16 cellular contexts compared by ENCODE assay signal in the genomic region with DNA sequence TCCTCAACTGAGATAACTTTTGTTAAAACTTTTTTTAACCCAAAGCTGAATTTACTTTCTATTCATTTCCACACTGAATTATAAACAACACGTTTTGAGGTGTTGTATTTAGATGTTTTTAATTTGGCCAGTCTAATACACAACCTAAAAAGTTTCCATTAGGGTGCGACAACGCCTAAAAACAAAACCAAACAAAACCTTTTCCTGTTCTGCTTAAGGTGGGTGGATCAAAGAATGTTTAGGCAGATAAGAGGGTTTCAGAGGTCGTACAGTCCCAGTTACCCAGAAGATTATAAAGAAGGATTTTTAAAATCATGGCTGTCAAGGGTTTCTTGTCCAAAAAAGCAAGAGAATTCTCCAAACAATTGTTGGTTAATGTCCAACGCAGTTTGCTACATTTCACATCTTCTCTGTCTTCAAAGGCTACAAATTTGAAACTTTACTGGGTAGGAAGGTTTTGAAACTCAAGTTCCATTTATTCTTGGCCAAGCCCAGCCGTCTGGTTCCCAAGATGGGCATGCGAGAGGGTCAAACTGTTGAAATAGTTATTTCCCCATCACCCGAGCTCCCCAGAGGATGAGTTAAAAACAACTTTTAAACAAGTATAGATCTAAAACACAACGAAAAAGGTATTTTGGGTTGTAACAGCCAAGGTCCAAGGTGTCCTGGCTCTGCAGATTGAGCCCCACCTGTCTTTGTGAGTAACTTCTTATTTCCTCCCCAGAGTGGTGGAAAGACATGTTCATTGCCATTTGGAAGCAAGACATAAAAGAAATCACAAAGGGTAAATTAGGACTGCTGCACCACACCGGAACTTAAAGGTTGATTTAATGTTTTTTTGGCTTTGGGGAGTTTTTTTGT.
A peak's percentile ranks its signal among the peaks of the same experiment; 100 is the strongest.
DNase-seq lines count a peak whose midpoint lies in the region; ATAC-seq and TF ChIP-seq lines count a peak whose summit lies in the region.
"Had no signal": no experiment of that assay in that cellular context is flagged by ENCODE, and none has a peak within 500 bp of the region (broad histone marks: within the 10 kb centered on the region; RNA-seq: fewer than 3 reads in every experiment).

No MANE protein-coding gene starts in this region.

- TF ChIP-seq CTCF in OCI-LY1 (IDR thresholded peaks at IDR 0.05; ENCODE audit: low read length) (no peak), endodermal cell (conservative IDR thresholded peaks at IDR 0.05) (no peak)

- no peaks in the 10 kb centered on the region for H3K79me2 ChIP-seq in OCI-LY1 (ENCODE audit: insufficient read depth, low read length)

- peak overlapping the region; percentile 28 for H3K4me2 ChIP-seq in OCI-LY1 (ENCODE audit: low read length)
- H3K4me2 ChIP-seq: A549 had no signal

- ATAC-seq in activated CD4-positive, alpha-beta T cell treated with anti-CD3 and anti-CD28 coated beads for 36 hours, result peak; percentile 30
- ATAC-seq in GM19324 (IDR thresholded peaks at IDR 0.05; ENCODE audit: low FRiP score, unreplicated experiment) (peak; percentile 61), HG02798 (IDR thresholded peaks at IDR 0.05; ENCODE audit: poor library complexity, unreplicated experiment) (no peak)
- ATAC-seq: A549, gastroesophageal sphincter, sciatic nerve had no signal

- peaks cover 92% of the 10 kb centered on the region for H3K4me1 ChIP-seq in OCI-LY1 (ENCODE audit: insufficient read depth, low read length, severe bottlenecking)
- no peaks in the 10 kb centered on the region for H3K4me1 ChIP-seq in endodermal cell (ENCODE audit: control insufficient read depth, insufficient read depth, low read length)
- H3K4me1 ChIP-seq: A549 had no signal

- CTCF ChIA-PET in activated CD4-positive, alpha-beta T cell treated with anti-CD3 and anti-CD28 coated beads for 36 hours (lab: Charles Lee), result interaction anchor here (0.6 kb wide), 1 partner anchor 168 kb away, joined by 3 read pairs; no protein-coding TSS in a partner anchor

- H3K36me3 ChIP-seq in OCI-LY1 (ENCODE audit: insufficient read depth, low read length), result no peaks in the 10 kb centered on the region
- no peaks in the 10 kb centered on the region for H3K36me3 ChIP-seq in endodermal cell (ENCODE audit: control insufficient read depth, insufficient read depth, low read length)
- H3K36me3 ChIP-seq: gastroesophageal sphincter, upper lobe of left lung had no signal

- WGBS in endodermal cell (ENCODE audit: insufficient coverage in 1 of 2, insufficient read length in 1 of 2), 2 experiments, result 86 to 91% methylated on average over 4 to 9 of the region's 10 CpGs

- H4K20me1 ChIP-seq in OCI-LY1 (ENCODE audit: insufficient read depth, low read length), result no peaks in the 10 kb centered on the region

- peak overlapping the region; percentile 11; the same call in 1 of the 2 replicates for H2AFZ ChIP-seq in OCI-LY1 (ENCODE audit: low read length)

- peak overlapping the region; percentile 20 for H3K4me3 Mint-ChIP-seq in activated CD4-positive, alpha-beta T cell treated with anti-CD3 and anti-CD28 coated beads for 36 hours
- H3K4me3 Mint-ChIP-seq in endodermal cell, result no peak overlapping the region

- POLR2A ChIA-PET in activated CD4-positive, alpha-beta T cell treated with anti-CD3 and anti-CD28 coated beads for 36 hours (lab: Charles Lee), result no interaction called here

- H3K4me3 ChIP-seq in OCI-LY1 (ENCODE audit: low read depth, low read length, poor library complexity, severe bottlenecking) (peak overlapping the region; percentile 15), endodermal cell (ENCODE audit: low read length) (no peak overlapping the region)
- H3K4me3 ChIP-seq: A549, gastroesophageal sphincter, upper lobe of left lung had no signal

- H3F3A ChIP-seq in OCI-LY1 (ENCODE audit: insufficient read depth, low read length), result no peaks in the 10 kb centered on the region

- H3K36me3 Mint-ChIP-seq in activated CD4-positive, alpha-beta T cell treated with anti-CD3 and anti-CD28 coated beads for 36 hours (ENCODE audit: low read depth), result peaks cover 1% of the 10 kb centered on the region
- H3K36me3 Mint-ChIP-seq in endodermal cell (ENCODE audit: low read depth), result no peaks in the 10 kb centered on the region

- DNase-seq in activated CD4-positive, alpha-beta T cell treated with anti-CD3 and anti-CD28 coated beads for 36 hours, result no peak
- DNase-seq in activated CD4-positive, alpha-beta T cell treated with anti-CD3 and anti-CD28 coated beads for 48 hours, result no peak
- DNase-seq in endodermal cell, result no peak
- no peak for DNase-seq in stimulated activated naive CD4-positive, alpha-beta T cell treated with Interleukin-2 at 50 U/mL for 16 hours (lab: John Stamatoyannopoulos, UW)
- no peak for DNase-seq in kidney tubule cell (ENCODE audit: low spot score)
- DNase-seq: DMS53; effector CD8-positive, alpha-beta T cell; NCI-H1436; NCI-H82; upper lobe of left lung had no signal

- intact Hi-C loops in activated CD4-positive, alpha-beta T cell treated with anti-CD3 and anti-CD28 coated beads for 36 hours (cut with DNase I, micrococcal nuclease), result loop anchor here in 1 of 2 experiments (2.0 to 5.0 kb wide), 2 partner anchors 22 to 120 kb away; no protein-coding TSS in a partner anchor

- no peaks in the 10 kb centered on the region for H3K9me2 ChIP-seq in OCI-LY1 (ENCODE audit: low read depth, low read length)

- H3K9ac ChIP-seq in OCI-LY1 (ENCODE audit: low read length), result peak overlapping the region; percentile 34; the same call in 1 of the 2 replicates
- no peak overlapping the region for H3K9ac ChIP-seq in endodermal cell (ENCODE audit: extremely low read depth, low read length, poor library complexity, severe bottlenecking)

- H3K4me1 Mint-ChIP-seq in activated CD4-positive, alpha-beta T cell treated with anti-CD3 and anti-CD28 coated beads for 36 hours, result peaks cover 82% of the 10 kb centered on the region
- peaks cover 16% of the 10 kb centered on the region for H3K4me1 Mint-ChIP-seq in endodermal cell

- peak overlapping the region; percentile 80 for H3K27ac Mint-ChIP-seq in activated CD4-positive, alpha-beta T cell treated with anti-CD3 and anti-CD28 coated beads for 36 hours
- peak overlapping the region; percentile 25 for H3K27ac Mint-ChIP-seq in endodermal cell

- H3K9me3 Mint-ChIP-seq in activated CD4-positive, alpha-beta T cell treated with anti-CD3 and anti-CD28 coated beads for 36 hours (ENCODE audit: low read depth), result peaks cover 1% of the 10 kb centered on the region
- H3K9me3 Mint-ChIP-seq in endodermal cell, result no peaks in the 10 kb centered on the region

- H3K27me3 ChIP-seq in OCI-LY1 (ENCODE audit: insufficient read depth, low read length) (no peaks in the 10 kb centered on the region), endodermal cell (ENCODE audit: control insufficient read depth, insufficient read depth, low read length, poor library complexity, severe bottlenecking) (no peaks in the 10 kb centered on the region)
- H3K27me3 ChIP-seq: gastroesophageal sphincter, upper lobe of left lung had no signal

- H3K27ac ChIP-seq in OCI-LY1 (ENCODE audit: low read depth, low read length, poor library complexity, severe bottlenecking), result peak overlapping the region; percentile 99
- no peak overlapping the region for H3K27ac ChIP-seq in endodermal cell (ENCODE audit: low read depth, low read length)
- H3K27ac ChIP-seq: A549, gastroesophageal sphincter, upper lobe of left lung had no signal

- H3K27me3 Mint-ChIP-seq in activated CD4-positive, alpha-beta T cell treated with anti-CD3 and anti-CD28 coated beads for 36 hours, result no peaks in the 10 kb centered on the region
- H3K27me3 Mint-ChIP-seq in endodermal cell (ENCODE audit: insufficient read depth), result peaks cover 1% of the 10 kb centered on the region

- H3K9me3 ChIP-seq in OCI-LY1 (ENCODE audit: low read length) (no peaks in the 10 kb centered on the region), endodermal cell (ENCODE audit: control insufficient read depth, low read length) (no peaks in the 10 kb centered on the region)
- H3K9me3 ChIP-seq: A549, gastroesophageal sphincter, upper lobe of left lung had no signal
